34 cellular contexts compared by ENCODE assay signal in genomic region chr18:47716632-47717185, GRCh38.
"Had no signal": no experiment of that assay in that cellular context is flagged by ENCODE, and none has a peak within 500 bp of the region (broad histone marks: within the 10 kb centered on the region; RNA-seq: fewer than 3 reads in every experiment).

No MANE protein-coding gene starts in this region.

- ATAC-seq: activated CD4-positive, alpha-beta T cell treated with anti-CD3 and anti-CD28 coated beads for 36 hours; activated CD4-positive, CD25-positive, alpha-beta regulatory T cell treated with anti-CD3 and anti-CD28 coated beads, Interleukin-2, amount 50 U/mL, for 24 hours; activated CD8-positive, alpha-beta T cell treated with anti-CD3 and anti-CD28 coated beads for 36 hours; activated naive CD4-positive, alpha-beta T cell treated with anti-CD3 and anti-CD28 coated beads, Interleukin-2, amount 50 U/mL, for 72 hours; activated T-cell treated with anti-CD3 and anti-CD28 coated beads, Interleukin-2, amount 50 U/mL, for 4 hours; activated T-cell treated with anti-CD3 and anti-CD28 coated beads, Interleukin-2, amount 50 U/mL, for 72 hours; activated T-helper 17 cell treated with anti-CD3 and anti-CD28 coated beads, Interleukin-2, amount 50 U/mL, for 72 hours; body of pancreas; WTC11 had no signal

- H3K4me1 ChIP-seq: adrenal gland, body of pancreas, breast epithelium had no signal

- H3K4me3 ChIP-seq: adrenal gland, body of pancreas, breast epithelium had no signal

- H3K27ac ChIP-seq: adrenal gland, body of pancreas, brain microvascular endothelial cell, breast epithelium, WERI-Rb-1 had no signal

- H3K9me3 ChIP-seq: adrenal gland, body of pancreas had no signal

- H3K36me3 ChIP-seq: adrenal gland, brain microvascular endothelial cell, breast epithelium, WERI-Rb-1 had no signal

- DNase-seq: activated CD4-positive, alpha-beta memory T cell treated with anti-CD3 and anti-CD28 coated beads for 36 hours; activated CD4-positive, alpha-beta T cell treated with anti-CD3 and anti-CD28 coated beads for 1 hour; activated CD4-positive, alpha-beta T cell treated with anti-CD3 and anti-CD28 coated beads for 36 hours; activated CD4-positive, alpha-beta T cell treated with anti-CD3 and anti-CD28 coated beads for 48 hours; activated CD4-positive, alpha-beta T cell treated with anti-CD3 and anti-CD28 coated beads, Interleukin-2, amount 10 ng/mL, durations not matched to agents 7 days and 5 days; activated CD4-positive, CD25-positive, alpha-beta regulatory T cell; activated CD8-positive, alpha-beta memory T cell treated with anti-CD3 and anti-CD28 coated beads, Interleukin-2, amount 50 U/mL, for 4 hours; activated CD8-positive, alpha-beta T cell treated with anti-CD3 and anti-CD28 coated beads for 36 hours; activated effector memory CD4-positive, alpha-beta T cell treated with anti-CD3 and anti-CD28 coated beads, Interleukin-2, amount 50 U/mL, for 16 hours; activated gamma-delta T cell treated with Interleukin-2 at 50 U/mL for 16 hours; activated naive CD4-positive, alpha-beta T cell; activated naive CD4-positive, alpha-beta T cell treated with anti-CD3 and anti-CD28 coated beads for 36 hours; activated naive CD4-positive, alpha-beta T cell treated with anti-CD3 and anti-CD28 coated beads, Interleukin-2, amount 50 U/mL, for 16 hours; activated naive CD8-positive, alpha-beta T cell treated with anti-CD3 and anti-CD28 coated beads for 36 hours; activated T-cell treated with anti-CD3 and anti-CD28 coated beads for 4 hours; activated T-cell treated with anti-CD3 and anti-CD28 coated beads, Interleukin-2, amount 50 U/mL, for 1 hour; activated T-cell treated with anti-CD3 and anti-CD28 coated beads, Interleukin-2, amount 50 U/mL, for 4 hours; activated T-cell treated with anti-CD3 and anti-CD28 coated beads, Interleukin-2, amount 50 U/mL, for 72 hours; amniotic stem cell; aorta; body of pancreas; brain microvascular endothelial cell; central memory CD4-positive, alpha-beta T cell; SW 1271; T-helper 1 cell; T-helper 2 cell; T-helper 9 cell; WERI-Rb-1 had no signal

- H3K27me3 ChIP-seq: adrenal gland, body of pancreas, brain microvascular endothelial cell, breast epithelium had no signal
